In the genomic region with DNA sequence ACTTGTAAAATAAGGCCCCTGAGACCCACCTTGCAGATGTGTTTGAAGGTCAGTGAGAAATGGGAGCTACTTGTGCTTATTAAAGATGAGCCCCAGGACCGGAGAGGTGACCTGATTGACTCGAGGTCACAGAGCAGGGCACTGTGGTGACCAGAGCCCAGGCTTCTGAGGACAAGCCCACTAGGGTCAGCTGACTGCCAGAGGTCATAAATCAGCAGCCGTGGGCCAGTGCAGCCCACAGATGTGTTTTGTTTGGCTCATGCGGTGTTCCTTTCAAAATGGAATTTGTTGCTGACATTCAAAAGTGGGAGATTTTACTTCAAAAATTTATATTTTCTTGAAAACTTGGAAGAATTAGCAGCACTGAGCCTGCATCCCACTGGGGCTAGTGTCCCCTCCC, we compare ENCODE assay signal across 14 cellular contexts. TPM values are rescaled to one million over a fixed set of nuclear protein-coding genes. Genes with fewer than 3 reads are reported as not detected.
DNase-seq lines count a peak whose midpoint lies in the region; ATAC-seq, FAIRE-seq and TF ChIP-seq lines count a peak whose summit lies in the region.
"Had no signal": no experiment of that assay in that cellular context is flagged by ENCODE, and none has a peak within 500 bp of the region (broad histone marks: within the 10 kb centered on the region; RNA-seq: fewer than 3 reads in every experiment).

No MANE protein-coding gene starts in this region.

- no peaks in the 10 kb centered on the region for H3K23me2 ChIP-seq in H1 (ENCODE audit: low read depth, low read length)

- H2BK120ac ChIP-seq in H1 (replicated peaks; ENCODE audit: low read depth, low read length) (peak overlapping the region; percentile 45), mesendoderm (ENCODE audit: low read depth, low read length) (no peak overlapping the region)

- H3K23ac ChIP-seq in H1 (ENCODE audit: insufficient read length) (no peak overlapping the region), mesendoderm (ENCODE audit: low read length) (peak overlapping the region; percentile 71)

- CTCF ChIA-PET in H1 (lab: Charles Lee; ENCODE audit: partially characterized antibody), result interaction anchor here (1.0 to 5.4 kb wide), 6 partner anchors 13 to 143 kb away, joined by 3 to 44 read pairs (median 14); no protein-coding TSS in a partner anchor

- H2BK20ac ChIP-seq in H1 (ENCODE audit: low read length), result peak overlapping the region; percentile 91; the same call in 1 of the 2 replicates

- H3K18ac ChIP-seq in H1 (ENCODE audit: extremely low read depth, low read length) (peak overlapping the region; percentile 51), mesendoderm (ENCODE audit: low read length) (peak overlapping the region; percentile 15)

- peaks cover 0 to 1% of the 10 kb centered on the region in 2 experiments for H4K20me1 ChIP-seq in H1 (replicated peaks in 1 of 2; ENCODE audit: control insufficient read depth in 1 of 2, insufficient read depth in 2 of 2, low read length in 2 of 2)

- no peak overlapping the region for H2AFZ ChIP-seq in H1 (ENCODE audit: low read length)

- 72% methylated on average over 4 of the region's 4 CpGs; no CpG with 5 or more reads in 1 of the 2 experiments for WGBS in H1 (ENCODE audit: extremely low coverage in 1 of 2, insufficient coverage in 1 of 2, insufficient read length in 1 of 2, insufficient replicate concordance in 2 of 2, low coverage in 1 of 2, low lambda C conversion rate in 2 of 2, missing lambda C conversion rate in 1 of 2), 2 experiments
- no CpG with 5 or more reads among the region's 4 CpGs for WGBS in mesendoderm (ENCODE audit: extremely low coverage, insufficient coverage, low lambda C conversion rate)
- 26% methylated on average over 4 of the region's 4 CpGs for WGBS in suprapubic skin

- no peak for TF ChIP-seq RAD21 in H1 (IDR thresholded peaks at IDR 0.05 in 1 of 2, conservative IDR thresholded peaks at IDR 0.05 in 1 of 2; ENCODE audit: low read depth in 2 of 2, low read length in 2 of 2)

- H3K56ac ChIP-seq in H1 (replicated peaks; ENCODE audit: insufficient read length, low read depth, low read length), result no peak overlapping the region
- peak overlapping the region; percentile 70 for H3K56ac ChIP-seq in mesendoderm (ENCODE audit: low read length)

- POLR2A ChIA-PET in H1 (lab: Charles Lee; ENCODE audit: partially characterized antibody), result interaction anchor here (0.6 to 6.5 kb wide), 6 partner anchors 11 to 95 kb away, joined by 3 to 53 read pairs (median 6); partner anchors contain the start of gene JDP2

- H2BK5ac ChIP-seq in H1 (ENCODE audit: low read depth, low read length), result peak overlapping the region; percentile 98
- no peak overlapping the region for H2BK5ac ChIP-seq in mesendoderm (ENCODE audit: low read length)

- DNase-seq in LHCN-M2 (ENCODE audit: low read depth) (peak; percentile 55), H1 (ENCODE audit: low read depth in 1 of 2, low spot score in 2 of 2) (no peak), mesendoderm (peak; percentile 21), suprapubic skin (ENCODE audit: low spot score in 2 of 2) (no peak), T-helper 1 cell (no peak)
- no peak for DNase-seq in stimulated activated CD4-positive, alpha-beta T cell treated with anti-CD3 and anti-CD28 coated beads, Interleukin-4, amount 100 ng/mL, for 24 hours
- DNase-seq: activated CD4-positive, alpha-beta T cell treated with anti-CD3 and anti-CD28 coated beads for 48 hours; DMS79 treated with DMSO at 0.1 percent for 48 hours; NCI-H1930; stimulated activated CD4-positive, alpha-beta T cell treated with anti-CD3 and anti-CD28 coated beads, Interleukin-4, amount 100 ng/mL, for 4 hours had no signal

- peak overlapping the region; percentile 90; the same call in 1 of the 2 replicates for H2AK5ac ChIP-seq in H1 (ENCODE audit: low read depth, low read length)
- H2AK5ac ChIP-seq in mesendoderm (ENCODE audit: low read length), result no peak overlapping the region

- no peaks in the 10 kb centered on the region for H3K36me3 ChIP-seq in H1 (ENCODE audit: control insufficient read depth in 2 of 4, insufficient read depth in 4 of 4, low read length in 3 of 4)
- H3K36me3 ChIP-seq in mesendoderm (ENCODE audit: control insufficient read depth, insufficient read depth, low read length), result peaks cover 2% of the 10 kb centered on the region
- no peaks in the 10 kb centered on the region for H3K36me3 ChIP-seq in suprapubic skin

- H3K4me1 ChIP-seq in H1 (replicated peaks in 1 of 4; ENCODE audit: control insufficient read depth in 3 of 4, insufficient read depth in 4 of 4, low read length in 3 of 4) (peaks cover 17 to 29% (median 23%) of the 10 kb centered on the region in 4 experiments), mesendoderm (ENCODE audit: control insufficient read depth, low read depth, low read length) (peaks cover 7% of the 10 kb centered on the region), suprapubic skin (peaks cover 96% of the 10 kb centered on the region)

- H4K8ac ChIP-seq in H1 (ENCODE audit: extremely low read depth, insufficient read depth, low read length) (no peak overlapping the region; the same call in 1 of the 2 replicates), mesendoderm (ENCODE audit: low read depth, low read length) (no peak overlapping the region)

- TF ChIP-seq CTCF in H1 (IDR thresholded peaks at IDR 0.05; ENCODE audit: control extremely low read depth in 1 of 3, insufficient read depth in 1 of 3, low read depth in 1 of 3, low read length in 3 of 3) (no peak), suprapubic skin (IDR thresholded peaks at IDR 0.05) (no peak)

- peak overlapping the region; percentile 31 to 66 for H3K4me2 ChIP-seq in H1 (ENCODE audit: insufficient read depth in 1 of 2, low read depth in 2 of 2, low read length in 2 of 2)
- no peak overlapping the region for H3K4me2 ChIP-seq in mesendoderm (ENCODE audit: low read length)

- H3K27me3 ChIP-seq in H1 (replicated peaks in 1 of 4; ENCODE audit: control insufficient read depth in 3 of 4, extremely low read depth in 1 of 4, insufficient read depth in 3 of 4, low read length in 3 of 4) (no peaks in the 10 kb centered on the region), mesendoderm (ENCODE audit: insufficient read depth, low read length, poor library complexity) (no peaks in the 10 kb centered on the region), suprapubic skin (no peaks in the 10 kb centered on the region)

- peaks cover 4% of the 10 kb centered on the region; the same call in 1 of the 2 replicates for H3K79me1 ChIP-seq in H1 (ENCODE audit: low read depth, low read length)
- H3K79me1 ChIP-seq in mesendoderm (ENCODE audit: low read length), result peaks cover 40% of the 10 kb centered on the region

- H3K79me2 ChIP-seq in H1 (ENCODE audit: control insufficient read depth in 1 of 2, insufficient read depth in 2 of 2, low read length in 2 of 2) (peaks cover 0 to 31% of the 10 kb centered on the region in 2 experiments; a peak in 2 of 4 replicates), mesendoderm (ENCODE audit: control insufficient read depth, insufficient read depth, low read length) (peaks cover 27% of the 10 kb centered on the region)

- no peak overlapping the region for H3K14ac ChIP-seq in H1 (ENCODE audit: insufficient read length)

- TF ChIP-seq EP300 in H1 (IDR thresholded peaks at IDR 0.05; ENCODE audit: borderline replicate concordance in 1 of 2, low read depth in 2 of 2, low read length in 2 of 2) (no peak), suprapubic skin (IDR thresholded peaks at IDR 0.05) (no peak)

- peak overlapping the region; percentile 95 for H2BK12ac ChIP-seq in H1 (ENCODE audit: low read depth, low read length)

- no peak for FAIRE-seq in H1 (lab: Jason Lieb, UNC)
- FAIRE-seq: endothelial cell of umbilical vein had no signal

- TF ChIP-seq POLR2A in H1 (IDR thresholded peaks at IDR 0.05; ENCODE audit: control extremely low read depth in 1 of 2, low read depth in 2 of 2, low read length in 2 of 2) (no peak), suprapubic skin (IDR thresholded peaks at IDR 0.05) (no peak)

- ATAC-seq in HG03442 (IDR thresholded peaks at IDR 0.05; ENCODE audit: unreplicated experiment), result no peak
- ATAC-seq in GM19023 (IDR thresholded peaks at IDR 0.05; ENCODE audit: unreplicated experiment), result no peak
- ATAC-seq: activated naive CD4-positive, alpha-beta T cell treated with anti-CD3 and anti-CD28 coated beads, Interleukin-2, amount 50 U/mL, for 72 hours had no signal

- peak overlapping the region in 1 of 4 experiments; percentile 29; a peak in 3 of 7 replicates for H3K9ac ChIP-seq in H1 (replicated peaks in 1 of 4; ENCODE audit: extremely low read depth in 1 of 4, low read depth in 3 of 4, low read length in 3 of 4)
- peak overlapping the region; percentile 45 for H3K9ac ChIP-seq in mesendoderm (ENCODE audit: low read length)

- H3K27ac ChIP-seq in H1 (ENCODE audit: low read depth, low read length) (peak overlapping the region; percentile 87), mesendoderm (ENCODE audit: low read depth, low read length) (peak overlapping the region; percentile 13), suprapubic skin (peak overlapping the region; percentile 78)

- H3K9me3 ChIP-seq in H1 (ENCODE audit: insufficient read depth in 2 of 2, low read depth in 1 of 2, low read length in 1 of 2) (no peaks in the 10 kb centered on the region), suprapubic skin (no peaks in the 10 kb centered on the region)

- no peak overlapping the region for H4K91ac ChIP-seq in H1 (replicated peaks; ENCODE audit: insufficient read length, low read length)

- H3K4ac ChIP-seq in H1 (replicated peaks; ENCODE audit: insufficient read length, low read depth, low read length) (peak overlapping the region; percentile 75), mesendoderm (ENCODE audit: low read depth, low read length) (no peak overlapping the region)

- H4K5ac ChIP-seq in H1 (ENCODE audit: insufficient read length, low read depth, low read length) (peak overlapping the region; percentile 59), mesendoderm (ENCODE audit: low read length) (no peak overlapping the region)

- peak overlapping the region in 1 of 4 experiments; percentile 29; a peak in 1 of 8 replicates for H3K4me3 ChIP-seq in H1 (ENCODE audit: extremely low read depth in 1 of 4, insufficient read depth in 2 of 4, low read depth in 3 of 4, low read length in 4 of 4)
- H3K4me3 ChIP-seq in mesendoderm (ENCODE audit: low read length), result no peak overlapping the region
- H3K4me3 ChIP-seq in suprapubic skin, result no peak overlapping the region

- H2BK15ac ChIP-seq in H1 (ENCODE audit: low read length) (peak overlapping the region; percentile 65; the same call in 1 of the 2 replicates), mesendoderm (replicated peaks; ENCODE audit: low read depth) (no peak overlapping the region)

RNA-seq across cellular contexts. Expression of gene JDP2, which starts 24.5 kb away (rescaled TPM):
- 28.5 and 31.5 TPM in 2 replicates for total RNA-seq in LHCN-M2 (2014; rRNA removed)
- 41.2 TPM for polyA plus RNA-seq in LHCN-M2 (2012)
- total RNA-seq in H1 (2021; fragmentation: NEBNext Ultra II Directional; extraction: Animal tissue kit (Norgen Biotek cat#: 25700)), result 23.6 and 27.2 TPM in 2 replicates
- polyA plus RNA-seq in H1 (2011; rRNA removed), result 8.9 and 18.8 TPM in 2 replicates
- polyA plus RNA-seq in H1 (2011; cell fraction: cytosol; rRNA removed), result 23.2 TPM
- polyA plus RNA-seq in H1 (2011; cell fraction: nucleus; rRNA removed), result 20.9 TPM
- polyA plus RNA-seq in H1 (2012, experiment 1 of 2), result 13.7 to 19.6 TPM (median 17.7 TPM) in 4 replicates
- polyA plus RNA-seq in H1 (2012, experiment 2 of 2), result 14.8 TPM
- polyA plus RNA-seq in H1 (2013, experiment 1 of 2), result 14.4 TPM
- 14.1 TPM for polyA plus RNA-seq in H1 (2013, experiment 2 of 2)
- polyA minus RNA-seq in H1 (2011; rRNA and poly(A)+ RNA removed), result 3.8 and 4.9 TPM in 2 replicates
- polyA minus RNA-seq in H1 (2011; cell fraction: cytosol; rRNA and poly(A)+ RNA removed), result 19.7 TPM
- polyA minus RNA-seq in H1 (2011; cell fraction: nucleus; rRNA and poly(A)+ RNA removed), result 10.3 TPM
- 27.4 TPM for polyA plus RNA-seq in mesendoderm (2013, experiment 1 of 2)
- polyA plus RNA-seq in mesendoderm (2013, experiment 2 of 2), result 28.8 TPM
- 10 to 100 TPM; 36.0 to 72.7 (median 50.4) TPM for total RNA-seq in suprapubic skin

Comparison
In these comparisons a context has a peak if more than half of its experiments do, and no peak if none do; other contexts are left out.
1. DNase-seq: peak in LHCN-M2 (single experiment) and mesendoderm (single experiment); none in H1 (0 of 2), suprapubic skin (0 of 2), stimulated activated CD4-positive, alpha-beta T cell treated with anti-CD3 and anti-CD28 coated beads, Interleukin-4, amount 100 ng/mL, for 24 hours (single experiment) and T-helper 1 cell (0 of 5).
2. H3K27ac ChIP-seq: peak in every context shown above with its lines; median percentile 87 in H1; 78 in suprapubic skin; 13 in mesendoderm.